In genomic region chr11:105456950-105457349, GRCh38 we compare ENCODE assay signal across 14 cellular contexts.
A peak's percentile ranks its signal among the peaks of the same experiment; 100 is the strongest.
DNase-seq lines count a peak whose midpoint lies in the region; ATAC-seq and TF ChIP-seq lines count a peak whose summit lies in the region.
"Had no signal": no experiment of that assay in that cellular context is flagged by ENCODE, and none has a peak within 500 bp of the region (broad histone marks: within the 10 kb centered on the region; RNA-seq: fewer than 3 reads in every experiment).

No MANE protein-coding gene starts in this region.

- POLR2A ChIA-PET in A673 (lab: Charles Lee; ENCODE audit: low non-redundant PET), result no interaction called here

- CTCF ChIA-PET in A673 (lab: Charles Lee), result no interaction called here
- CTCF ChIA-PET in activated naive CD4-positive, alpha-beta T cell treated with anti-CD3 and anti-CD28 coated beads for 36 hours (lab: Charles Lee), result no interaction called here

- H3K4me3 ChIP-seq in A673 (ENCODE audit: low read depth, low read length, poor library complexity, severe bottlenecking) (no peak overlapping the region), brain microvascular endothelial cell (ENCODE audit: low read depth, low read length) (no peak overlapping the region)
- H3K4me3 ChIP-seq: gastroesophageal sphincter had no signal

- H3K27me3 ChIP-seq in A673 (replicated peaks; ENCODE audit: insufficient read depth, low read depth, low read length, poor library complexity) (no peaks in the 10 kb centered on the region), brain microvascular endothelial cell (replicated peaks) (no peaks in the 10 kb centered on the region)
- H3K27me3 ChIP-seq: gastroesophageal sphincter had no signal

- H3K4me1 ChIP-seq in A673 (ENCODE audit: insufficient read depth, low read length, poor library complexity, severe bottlenecking), result no peaks in the 10 kb centered on the region
- H3K4me1 ChIP-seq: gastroesophageal sphincter had no signal

- H3K4me1 Mint-ChIP-seq in activated naive CD4-positive, alpha-beta T cell treated with anti-CD3 and anti-CD28 coated beads for 36 hours (ENCODE audit: low read depth), result no peaks in the 10 kb centered on the region
- H3K4me1 Mint-ChIP-seq: brain had no signal

- TF ChIP-seq CTCF in A673 (conservative IDR thresholded peaks at IDR 0.05; ENCODE audit: low read depth, low read length), result peak; percentile 45
- TF ChIP-seq CTCF in brain microvascular endothelial cell (IDR thresholded peaks at IDR 0.05; ENCODE audit: low read depth, low read length, missing control alignments), result peak; percentile 33

- no TSS peak for BruUV-seq in A673 (replicated peaks; lab: Mats Ljungman, UMichigan)

- H3K9me3 Mint-ChIP-seq in activated naive CD4-positive, alpha-beta T cell treated with anti-CD3 and anti-CD28 coated beads for 36 hours, result no peaks in the 10 kb centered on the region

- H3K27ac ChIP-seq in A673 (ENCODE audit: low read depth, low read length, poor library complexity, severe bottlenecking) (no peak overlapping the region), brain microvascular endothelial cell (no peak overlapping the region)
- H3K27ac ChIP-seq: gastroesophageal sphincter had no signal

- peak; percentile 78 for ATAC-seq in GM18867 (IDR thresholded peaks at IDR 0.05; ENCODE audit: unreplicated experiment)
- peak; percentile 74 for ATAC-seq in HG03280 (IDR thresholded peaks at IDR 0.05; ENCODE audit: unreplicated experiment)
- ATAC-seq in HG03520 (IDR thresholded peaks at IDR 0.05; ENCODE audit: unreplicated experiment), result no peak
- ATAC-seq: gastroesophageal sphincter had no signal

- peak; percentile 4 for DNase-seq in A673 (ENCODE audit: low spot score)
- DNase-seq in brain microvascular endothelial cell, result no peak
- DNase-seq in activated T-cell treated with anti-CD3 and anti-CD28 coated beads, Interleukin-2, amount 50 U/mL, for 1 hour, result no peak
- DNase-seq in stimulated activated CD4-positive, alpha-beta T cell treated with anti-CD3 and anti-CD28 coated beads, Interleukin-15, amount 100 ng/mL, for 24 hours, result no peak
- no peak for DNase-seq in activated naive CD4-positive, alpha-beta T cell treated with anti-CD3 and anti-CD28 coated beads for 36 hours
- DNase-seq: activated CD4-positive, alpha-beta T cell treated with anti-CD3 and anti-CD28 coated beads for 48 hours; DMS153; effector memory CD4-positive, alpha-beta T cell had no signal

- no peak overlapping the region for H3K27ac Mint-ChIP-seq in activated naive CD4-positive, alpha-beta T cell treated with anti-CD3 and anti-CD28 coated beads for 36 hours
- H3K27ac Mint-ChIP-seq: brain, progenitor cell of endocrine pancreas had no signal

- no peak overlapping the region for H3K4me3 Mint-ChIP-seq in activated naive CD4-positive, alpha-beta T cell treated with anti-CD3 and anti-CD28 coated beads for 36 hours
- H3K4me3 Mint-ChIP-seq: brain had no signal

- no peaks in the 10 kb centered on the region for H3K36me3 ChIP-seq in A673 (ENCODE audit: insufficient read depth, low read length, poor library complexity, severe bottlenecking)
- no peaks in the 10 kb centered on the region for H3K36me3 ChIP-seq in brain microvascular endothelial cell (replicated peaks)
- H3K36me3 ChIP-seq: gastroesophageal sphincter had no signal

- no peaks in the 10 kb centered on the region for H3K9me3 ChIP-seq in A673 (ENCODE audit: low read depth, low read length, poor library complexity, severe bottlenecking)

- peaks cover 3% of the 10 kb centered on the region for H3K27me3 Mint-ChIP-seq in activated naive CD4-positive, alpha-beta T cell treated with anti-CD3 and anti-CD28 coated beads for 36 hours (ENCODE audit: low read depth)
- H3K27me3 Mint-ChIP-seq: progenitor cell of endocrine pancreas had no signal

- H3K36me3 Mint-ChIP-seq in activated naive CD4-positive, alpha-beta T cell treated with anti-CD3 and anti-CD28 coated beads for 36 hours (ENCODE audit: low read depth), result no peaks in the 10 kb centered on the region
- H3K36me3 Mint-ChIP-seq: brain had no signal

- in situ Hi-C loops in brain microvascular endothelial cell (cut with HindIII; ENCODE audit: low pct_ligation_motif_present, low sequenced_read_pairs), result no loop called here

- intact Hi-C loops in A673 (cut with micrococcal nuclease; ENCODE audit: unreplicated experiment), result no loop called here
- intact Hi-C loops in activated naive CD4-positive, alpha-beta T cell treated with anti-CD3 and anti-CD28 coated beads for 36 hours (cut with micrococcal nuclease), result no loop called here
